ENCODE assay signal across 11 cellular contexts in genomic region chr20:48469026-48469425, GRCh38.
"Had no signal": no experiment of that assay in that cellular context is flagged by ENCODE, and none has a peak within 500 bp of the region (broad histone marks: within the 10 kb centered on the region; RNA-seq: fewer than 3 reads in every experiment).

No MANE protein-coding gene starts in this region.

- ATAC-seq: HCT116, HepG2 had no signal

- FAIRE-seq: HepG2 had no signal

- H3K9me3 ChIP-seq: HAP-1 had no signal

- H3K27ac Mint-ChIP-seq: HFFc6, IgD-negative memory B cell had no signal

- H3K4me1 ChIP-seq: HAP-1 had no signal

- DNase-seq: GM23248, GOT3, H7, HFFc6, KBM-7 had no signal

- H3K27ac ChIP-seq: GM23248, HL-60, KMS-11 had no signal

- H3K4me3 ChIP-seq: GM23248, HAP-1 had no signal

- H3K36me3 ChIP-seq: HAP-1 had no signal

- H3K4me3 Mint-ChIP-seq: HFFc6, IgD-negative memory B cell had no signal
